ENCODE assay signal across 1 cellular context in genomic region chr22:24001314-24001713, GRCh38.
TF ChIP-seq lines count a peak whose summit lies in the region.

No MANE protein-coding gene starts in this region.

TF ChIP-seq in H1, 55 proteins besides CTCF, POLR2A, EP300 and RAD21:
- peak; percentile 87 for TF ChIP-seq TEAD4 (IDR thresholded peaks at IDR 0.05; ENCODE audit: low read depth, low read length)
- no peak for TF ChIP-seq TBP (IDR thresholded peaks at IDR 0.05; ENCODE audit: low read depth, low read length)
- TF ChIP-seq E2F6 (IDR thresholded peaks at IDR 0.05) = peak; percentile 83
- no peak for TF ChIP-seq CHD7 (IDR thresholded peaks at IDR 0.05; ENCODE audit: insufficient replicate concordance, low read length)
- 0 out of 2 replicates have a peak, but pooled peaks have one; percentile 16 for TF ChIP-seq SP1 (IDR thresholded peaks at IDR 0.05; ENCODE audit: low read depth, low read length)
- TF ChIP-seq TAF1 (IDR thresholded peaks at IDR 0.05; ENCODE audit: low read depth, low read length) = 0 out of 2 replicates have a peak, but pooled peaks have one; percentile 15
- no peak for TF ChIP-seq JUN (IDR thresholded peaks at IDR 0.05; ENCODE audit: low read depth, low read length)
- TF ChIP-seq USF2 (IDR thresholded peaks at IDR 0.05; ENCODE audit: low read length) = peak; percentile 56
- peak; percentile 95 for TF ChIP-seq MAX (IDR thresholded peaks at IDR 0.05)
- TF ChIP-seq RBBP5 (IDR thresholded peaks at IDR 0.05; ENCODE audit: borderline replicate concordance, low read depth, low read length) = no peak
- no peak for TF ChIP-seq NANOG (IDR thresholded peaks at IDR 0.05; ENCODE audit: insufficient read depth, low read depth, low read length, poor library complexity, severe bottlenecking)
